In genomic region chr5:157026789-157027424, GRCh38 we compare ENCODE assay signal across 8 cellular contexts. TPM values are rescaled to one million over a fixed set of nuclear protein-coding genes. Genes with fewer than 3 reads are reported as not detected.
DNase-seq lines count a peak whose midpoint lies in the region; ATAC-seq and TF ChIP-seq lines count a peak whose summit lies in the region.

No MANE protein-coding gene starts in this region.

- TF ChIP-seq CTCF in dorsolateral prefrontal cortex (IDR thresholded peaks at IDR 0.05 in 54 of 56, conservative IDR thresholded peaks at IDR 0.05 in 2 of 56; ENCODE audit: low read depth in 1 of 56, partially characterized antibody in 56 of 56) (peak in 36 of 56 donors; percentile 7 to 48 (median 26)), thyroid gland (IDR thresholded peaks at IDR 0.05) (peak; percentile 14 to 78 (median 56))

- H3K4me3 ChIP-seq in dorsolateral prefrontal cortex (no peak overlapping the region), thyroid gland (replicated peaks in 1 of 3) (no peak overlapping the region), MG63 (no peak overlapping the region)

- H3K9me3 ChIP-seq in thyroid gland (no peaks in the 10 kb centered on the region), MG63 (no peaks in the 10 kb centered on the region)

- H3K36me3 Mint-ChIP-seq in activated naive CD4-positive, alpha-beta T cell treated with anti-CD3 and anti-CD28 coated beads, Interleukin-2, amount 50 U/mL, for 24 hours, result peaks cover 2% of the 10 kb centered on the region
- peaks cover 10 to 18% of the 10 kb centered on the region in 2 donors for H3K36me3 Mint-ChIP-seq in activated naive CD4-positive, alpha-beta T cell treated with anti-CD3 and anti-CD28 coated beads, Interleukin-2, amount 50 U/mL, for 72 hours

- H3K4me1 ChIP-seq in thyroid gland, result no peaks in the 10 kb centered on the region

- WGBS in thyroid gland, 2 donors, result 69 to 72% methylated on average over 3 of the region's 3 CpGs

- no peak for TF ChIP-seq POLR2A in thyroid gland (IDR thresholded peaks at IDR 0.05)

- H3K27me3 ChIP-seq in dorsolateral prefrontal cortex (no peaks in the 10 kb centered on the region), thyroid gland (no peaks in the 10 kb centered on the region), MG63 (peaks cover 5% of the 10 kb centered on the region; the same call in 1 of the 2 replicates)

- no peak overlapping the region for H3K4me3 Mint-ChIP-seq in activated naive CD4-positive, alpha-beta T cell treated with anti-CD3 and anti-CD28 coated beads, Interleukin-2, amount 50 U/mL, for 24 hours

- H3K36me3 ChIP-seq in thyroid gland (no peaks in the 10 kb centered on the region), MG63 (no peaks in the 10 kb centered on the region)

- no peaks in the 10 kb centered on the region for H3K27me3 Mint-ChIP-seq in activated naive CD4-positive, alpha-beta T cell treated with anti-CD3 and anti-CD28 coated beads, Interleukin-2, amount 50 U/mL, for 24 hours

- no peaks in the 10 kb centered on the region for H3K9me3 Mint-ChIP-seq in activated naive CD4-positive, alpha-beta T cell treated with anti-CD3 and anti-CD28 coated beads, Interleukin-2, amount 50 U/mL, for 24 hours
- H3K9me3 Mint-ChIP-seq in activated naive CD4-positive, alpha-beta T cell treated with anti-CD3 and anti-CD28 coated beads, Interleukin-2, amount 50 U/mL, for 72 hours, result peaks cover 5% of the 10 kb centered on the region in 2 donors

- H3K4me1 Mint-ChIP-seq in activated naive CD4-positive, alpha-beta T cell treated with anti-CD3 and anti-CD28 coated beads, Interleukin-2, amount 50 U/mL, for 24 hours, result peaks cover 46% of the 10 kb centered on the region

- H3K27ac Mint-ChIP-seq in activated naive CD4-positive, alpha-beta T cell treated with anti-CD3 and anti-CD28 coated beads, Interleukin-2, amount 50 U/mL, for 24 hours, result peak overlapping the region; percentile 4
- peak overlapping the region in 1 of 2 donors; percentile 91 for H3K27ac Mint-ChIP-seq in activated naive CD4-positive, alpha-beta T cell treated with anti-CD3 and anti-CD28 coated beads, Interleukin-2, amount 50 U/mL, for 72 hours

- ATAC-seq in activated naive CD4-positive, alpha-beta T cell treated with anti-CD3 and anti-CD28 coated beads, Interleukin-2, amount 50 U/mL, for 72 hours, result no peak
- ATAC-seq in HG02938 (IDR thresholded peaks at IDR 0.05; ENCODE audit: unreplicated experiment), result no peak

- H3K27ac ChIP-seq in dorsolateral prefrontal cortex (no peak overlapping the region), thyroid gland (no peak overlapping the region)

- intact Hi-C loops in dorsolateral prefrontal cortex (cut with DNase I), result no loop called here
- intact Hi-C loops in thyroid gland (cut with DNase I), result no loop called here

- DNase-seq in activated naive CD4-positive, alpha-beta T cell treated with anti-CD3 and anti-CD28 coated beads, Interleukin-2, amount 50 U/mL, for 72 hours (ENCODE audit: low spot score in 2 of 2), result no peak
- peak; percentile 61 for DNase-seq in NCI-H2196 treated with DMSO at 0.1 percent for 48 hours (lab: John Stamatoyannopoulos, UW; ENCODE audit: unreplicated experiment)
- no peak for DNase-seq in dorsolateral prefrontal cortex
- peak; percentile 39 to 44 for DNase-seq in thyroid gland
- DNase-seq in MG63, result no peak
- no peak for DNase-seq in pons (ENCODE audit: low spot score)

RNA-seq across cellular contexts. Expression of gene HAVCR1, which starts 32.0 kb away (rescaled TPM):
- under 1 TPM; 0.72 to 0.96 TPM for total RNA-seq in activated naive CD4-positive, alpha-beta T cell treated with anti-CD3 and anti-CD28 coated beads, Interleukin-2, amount 50 U/mL, for 72 hours
- total RNA-seq in dorsolateral prefrontal cortex, result 1 to 10 TPM in 52 of 120 experiments, under 1 TPM in 52, not detected in 16; 0.28 to 4.1 (median 1.0) TPM
- total RNA-seq in thyroid gland, result under 1 TPM in 1 of 4 donors, not detected in 3; 0.40 TPM
- not detected in 2 replicates for total RNA-seq in MG63 (2014; rRNA removed; shearing (Covaris generic); ENCODE audit: low replicate concordance)

Comparison
In these comparisons a context has a peak if more than half of its experiments do, and no peak if none do; other contexts are left out.
1. DNase-seq: peak in NCI-H2196 treated with DMSO at 0.1 percent for 48 hours (single experiment) and thyroid gland (2 of 2); none in activated naive CD4-positive, alpha-beta T cell treated with anti-CD3 and anti-CD28 coated beads, Interleukin-2, amount 50 U/mL, for 72 hours (0 of 2), dorsolateral prefrontal cortex (0 of 10), MG63 (single experiment) and pons (single experiment).